In genomic region chr12:5441497-5442236, GRCh38 we compare ENCODE assay signal across 14 cellular contexts. TPM values are rescaled to one million over a fixed set of nuclear protein-coding genes. Genes with fewer than 3 reads are reported as not detected.
DNase-seq lines count a peak whose midpoint lies in the region; ATAC-seq, FAIRE-seq and TF ChIP-seq lines count a peak whose summit lies in the region.
"Had no signal": no experiment of that assay in that cellular context is flagged by ENCODE, and none has a peak within 500 bp of the region (broad histone marks: within the 10 kb centered on the region; RNA-seq: fewer than 3 reads in every experiment).

No MANE protein-coding gene starts in this region.

- H3K9me1 ChIP-seq in K562 (ENCODE audit: control insufficient read depth, insufficient read depth, low read length): no peaks in the 10 kb centered on the region

- ATAC-seq in K562 (no peak), GM18858 (IDR thresholded peaks at IDR 0.05; ENCODE audit: unreplicated experiment) (no peak)
- ATAC-seq: activated T-cell treated with anti-CD3 and anti-CD28 coated beads, Interleukin-2, amount 50 U/mL, for 72 hours had no signal

- H3K27me3 ChIP-seq in K562 (ENCODE audit: control insufficient read depth in 2 of 2, insufficient read depth in 2 of 2, low read length in 2 of 2): peaks cover 0 to 9% of the 10 kb centered on the region in 2 experiments; a peak in 1 of 5 replicates
- H3K27me3 ChIP-seq in effector memory CD4-positive, alpha-beta T cell (replicated peaks; ENCODE audit: control insufficient read depth, insufficient read depth, low read length, poor library complexity, severe bottlenecking): no peaks in the 10 kb centered on the region
- H3K27me3 ChIP-seq: Peyer's patch had no signal

- H3K36me3 Mint-ChIP-seq in neural crest cell (ENCODE audit: low read depth): no peaks in the 10 kb centered on the region

- H3K4me2 ChIP-seq in K562 (ENCODE audit: insufficient read depth, low read length): no peak overlapping the region

- POLR2A ChIA-PET in K562 (lab: Yijun Ruan, JAX): interaction anchor here (0.7 kb wide), 1 partner anchor 225 kb away, joined by 3 read pairs; no protein-coding TSS in a partner anchor

- no peak overlapping the region for H3K4me3 Mint-ChIP-seq in neural crest cell
- H3K4me3 Mint-ChIP-seq: activated T-cell treated with anti-CD3 and anti-CD28 coated beads, Interleukin-2, amount 50 U/mL, for 72 hours; brain; nephron had no signal

- DNase-seq in Daoy (ENCODE audit: low read depth): peak; percentile 96
- DNase-seq in M059J (ENCODE audit: low read depth): peak; percentile 97
- no peak for DNase-seq in K562 (ENCODE audit: extremely low read depth in 1 of 4, low spot score in 3 of 4)
- DNase-seq in neural crest cell (ENCODE audit: low read depth, low spot score): no peak
- DNase-seq in COLO829 (ENCODE audit: low spot score): no peak
- DNase-seq in activated CD4-positive, alpha-beta T cell treated with anti-CD3 and anti-CD28 coated beads, Interleukin-2, amount 50 U/mL, for 4 hours: no peak
- no peak for DNase-seq in effector memory CD4-positive, alpha-beta T cell
- DNase-seq: activated T-cell treated with anti-CD3 and anti-CD28 coated beads, Interleukin-2, amount 50 U/mL, for 72 hours; spleen had no signal

- in situ Hi-C loops in K562 (cut with MboI): no loop called here

- H3K9me3 Mint-ChIP-seq in neural crest cell: no peaks in the 10 kb centered on the region
- H3K9me3 Mint-ChIP-seq: activated T-cell treated with anti-CD3 and anti-CD28 coated beads, Interleukin-2, amount 50 U/mL, for 72 hours had no signal

- H4K20me1 ChIP-seq in K562 (replicated peaks; ENCODE audit: control insufficient read depth, insufficient read depth, low read length): no peaks in the 10 kb centered on the region

- no peak overlapping the region for H3K27ac ChIP-seq in K562 (ENCODE audit: extremely low read depth, low read depth, low read length)
- no peak overlapping the region for H3K27ac ChIP-seq in effector memory CD4-positive, alpha-beta T cell (ENCODE audit: insufficient read depth, low read length, poor library complexity, severe bottlenecking)
- H3K27ac ChIP-seq: Peyer's patch, spleen had no signal

- TF ChIP-seq CTCF in K562 (IDR thresholded peaks at IDR 0.05 in 2 of 3, conservative IDR thresholded peaks at IDR 0.05 in 1 of 3; ENCODE audit: insufficient read depth in 2 of 3, low read depth in 1 of 3, low read length in 3 of 3) (no peak), neural crest cell (conservative IDR thresholded peaks at IDR 0.05) (no peak)

- no peaks in the 10 kb centered on the region for H3K79me2 ChIP-seq in K562 (ENCODE audit: control insufficient read depth, insufficient read depth, low read length)

- no peak for TF ChIP-seq RAD21 in K562 (CRISPR knock-in tag; conservative IDR thresholded peaks at IDR 0.05 in 1 of 2, IDR thresholded peaks at IDR 0.05 in 1 of 2)

- FAIRE-seq in K562 (lab: Jason Lieb, UNC): no peak
- FAIRE-seq: TTC549 had no signal

- H3K27ac Mint-ChIP-seq in neural crest cell (ENCODE audit: unreplicated experiment): peak overlapping the region; percentile 23
- H3K27ac Mint-ChIP-seq: activated T-cell treated with anti-CD3 and anti-CD28 coated beads, Interleukin-2, amount 50 U/mL, for 72 hours; brain; nephron had no signal

- H3K4me3 ChIP-seq in K562: no peak overlapping the region
- no peak overlapping the region for H3K4me3 ChIP-seq in effector memory CD4-positive, alpha-beta T cell (ENCODE audit: insufficient read depth, low read depth, low read length, poor library complexity, severe bottlenecking)
- H3K4me3 ChIP-seq: Peyer's patch, spleen had no signal

- H3K9me3 ChIP-seq in K562 (replicated peaks; ENCODE audit: control insufficient read depth, insufficient read depth, low read depth, low read length): no peaks in the 10 kb centered on the region
- H3K9me3 ChIP-seq in effector memory CD4-positive, alpha-beta T cell (ENCODE audit: control insufficient read depth, low read length): no peaks in the 10 kb centered on the region

- H2AFZ ChIP-seq in K562 (ENCODE audit: low read depth, low read length): no peak overlapping the region

- H3K4me1 ChIP-seq in K562 (replicated peaks in 1 of 2; ENCODE audit: control insufficient read depth in 2 of 2, insufficient read depth in 2 of 2, low read length in 2 of 2): no peaks in the 10 kb centered on the region
- H3K4me1 ChIP-seq in effector memory CD4-positive, alpha-beta T cell (ENCODE audit: control insufficient read depth, insufficient read depth, low read length, poor library complexity, severe bottlenecking): no peaks in the 10 kb centered on the region
- H3K4me1 ChIP-seq: Peyer's patch had no signal

- no peak overlapping the region for H3K9ac ChIP-seq in K562 (ENCODE audit: insufficient read depth in 1 of 2, low read depth in 2 of 2, low read length in 2 of 2)

- H3K27me3 Mint-ChIP-seq in neural crest cell (ENCODE audit: low read depth): peaks cover 46% of the 10 kb centered on the region

- whole genome bisulfite sequencing in K562 (ENCODE audit: insufficient coverage, low coverage, missing lambda C conversion rate): 0% methylated on average over 9 of the region's 10 CpGs

- no TSS peak for BruUV-seq in K562 (replicated peaks; lab: Mats Ljungman, UMichigan)

- no peak for TF ChIP-seq POLR2A in K562 (conservative IDR thresholded peaks at IDR 0.05)

- CTCF ChIA-PET in K562 (lab: Yijun Ruan, JAX; ENCODE audit: low intra/inter-chr PET ratio): interaction anchor here (0.6 to 1.7 kb wide), 7 partner anchors 241 to 437 kb away, joined by 3 to 21 read pairs (median 3); no protein-coding TSS in a partner anchor

- H3K4me1 Mint-ChIP-seq in neural crest cell: peaks cover 3% of the 10 kb centered on the region

- TF ChIP-seq EP300 in K562 (IDR thresholded peaks at IDR 0.05; ENCODE audit: low read length): no peak

- no peaks in the 10 kb centered on the region for H3K36me3 ChIP-seq in K562 (ENCODE audit: control insufficient read depth, insufficient read depth, low read length)
- H3K36me3 ChIP-seq in effector memory CD4-positive, alpha-beta T cell (ENCODE audit: control insufficient read depth, insufficient read depth, low read length): no peaks in the 10 kb centered on the region
- H3K36me3 ChIP-seq: Peyer's patch, spleen had no signal

- intact Hi-C loops in K562 (cut with micrococcal nuclease): loop anchor here (5.0 kb wide), 1 partner anchor 239 kb away; no protein-coding TSS in a partner anchor

TF ChIP-seq in K562, 482 proteins besides CTCF, POLR2A, EP300 and RAD21:
- peak; percentile 26; the same call in 1 of the 2 replicates for TF ChIP-seq TFE3 (CRISPR knock-in tag; IDR thresholded peaks at IDR 0.05)
- no peak for TF ChIP-seq ZZZ3 (IDR thresholded peaks at IDR 0.05)

RNA-seq across cellular contexts. Expression of gene NTF3, which starts 9.8 kb away (rescaled TPM):
- 12.7 and 25.3 TPM in 2 replicates for total RNA-seq in Daoy (2014; rRNA removed; shearing (Covaris generic))
- total RNA-seq in M059J (2014; rRNA removed; shearing (Covaris generic)): 1.5 and 1.7 TPM in 2 replicates
- total RNA-seq in K562 (2011; cell fraction: chromatin; rRNA removed; ENCODE audit: low replicate concordance): not detected in 2 replicates
- total RNA-seq in K562 (2011; cell fraction: nucleolus; rRNA removed): not detected in 2 replicates
- not detected in 2 replicates for total RNA-seq in K562 (2011; cell fraction: nucleoplasm; rRNA removed)
- not detected in 2 replicates for total RNA-seq in K562 (2014; rRNA removed)
- total RNA-seq in K562 (2014; rRNA removed; fragmentation: Illumina TruSeq; extraction: Trizol): not detected in 2 replicates
- total RNA-seq in K562 (2015; rRNA removed; fragmentation: Illumina TruSeq; extraction: Trizol): not detected in 2 replicates
- not detected in 2 replicates for total RNA-seq in K562 (2021)
- not detected in 2 replicates for polyA plus RNA-seq in K562 (2011; rRNA removed)
- polyA plus RNA-seq in K562 (2011; cell fraction: cytosol; rRNA removed): not detected in 2 replicates
- not detected in 2 replicates for polyA plus RNA-seq in K562 (2011; cell fraction: nucleus; rRNA removed)
- not detected in 2 replicates for polyA plus RNA-seq in K562 (2012)
- not detected in 2 replicates for polyA plus RNA-seq in K562 (2014; fragmentation: Illumina TruSeq; extraction: Trizol)
- not detected for polyA plus RNA-seq in K562 (2014; fragmentation: Nextera tagmentation; extraction: Ambion mirVana)
- polyA plus RNA-seq in K562 (2014; rRNA removed): not detected in 2 replicates
- not detected in 2 replicates for polyA minus RNA-seq in K562 (2011; rRNA and poly(A)+ RNA removed)
- polyA minus RNA-seq in K562 (2011; cell fraction: cytosol; rRNA and poly(A)+ RNA removed): not detected in 2 replicates
- polyA minus RNA-seq in K562 (2011; cell fraction: nucleus; rRNA and poly(A)+ RNA removed): not detected in 2 replicates
- 0.33 TPM in 1 of 2 replicates, not detected in the other for total RNA-seq in neural crest cell
- total RNA-seq: activated T-cell treated with anti-CD3 and anti-CD28 coated beads, Interleukin-2, amount 50 U/mL, for 72 hours had no signal

Comparison
In these comparisons a context has a peak if more than half of its experiments do, and no peak if none do; other contexts are left out.
1. DNase-seq: peak in Daoy (single experiment) and M059J (single experiment); none in K562 (0 of 4), neural crest cell (single experiment), COLO829 (single experiment), activated CD4-positive, alpha-beta T cell treated with anti-CD3 and anti-CD28 coated beads, Interleukin-2, amount 50 U/mL, for 4 hours (0 of 2) and effector memory CD4-positive, alpha-beta T cell (0 of 3).